In the genomic region with DNA sequence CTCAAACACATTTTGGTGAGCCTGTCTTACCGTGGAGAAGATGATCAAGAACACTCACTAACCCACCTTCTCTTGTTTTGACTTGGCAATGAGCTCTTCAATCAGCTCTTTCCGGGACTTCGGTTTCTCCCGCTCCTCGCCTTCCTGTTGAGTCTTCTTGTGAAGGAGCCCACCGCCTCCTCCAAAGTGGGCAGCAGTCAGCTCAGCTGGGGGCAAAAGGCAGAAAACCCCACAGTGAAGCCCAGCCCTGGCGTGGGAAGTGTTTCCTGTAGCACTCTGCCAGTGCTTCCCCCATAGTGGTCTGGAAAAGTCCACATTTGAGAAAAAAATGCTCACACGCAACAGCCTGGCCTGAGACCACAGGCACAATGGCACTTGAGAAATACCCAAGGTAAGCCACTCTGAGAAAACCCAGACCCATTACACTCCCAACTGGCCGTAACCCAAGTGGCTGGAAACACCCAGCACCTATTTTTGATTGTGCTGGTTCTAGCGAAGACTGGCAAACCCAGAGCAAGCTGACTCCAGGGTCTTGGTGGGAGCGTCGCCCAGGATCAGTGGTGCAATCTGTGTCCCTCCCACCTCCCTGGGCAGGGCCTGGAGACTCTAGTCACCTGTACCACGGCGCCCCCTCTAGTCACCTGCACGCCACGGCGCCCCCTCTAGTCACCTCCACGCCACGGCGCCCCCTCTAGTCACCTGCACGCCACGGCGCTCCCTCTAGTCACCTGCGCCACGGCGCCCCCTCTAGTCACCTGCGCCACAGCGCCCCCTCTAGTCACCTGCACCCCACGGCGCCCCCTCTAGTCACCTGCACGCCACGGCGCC, we compare ENCODE assay signal across 8 cellular contexts. TPM values are rescaled to one million over a fixed set of nuclear protein-coding genes. Genes with fewer than 3 reads are reported as not detected.
DNase-seq lines count a peak whose midpoint lies in the region; ATAC-seq, FAIRE-seq and TF ChIP-seq lines count a peak whose summit lies in the region.

No MANE protein-coding gene starts in this region.

- no TSS peak for BruUV-seq in Calu3 (replicated peaks; lab: Mats Ljungman, UMichigan)

- no peak for DNase-seq in Calu3
- DNase-seq in T follicular helper cell (ENCODE audit: low read depth): peak; percentile 43
- no peak for DNase-seq in epithelial cell of proximal tubule (ENCODE audit: low read depth)
- DNase-seq in frontal cortex (ENCODE audit: low spot score in 2 of 2): no peak
- DNase-seq in NCI-H1105 (lab: John Stamatoyannopoulos, UW): no peak
- no peak for DNase-seq in hippocampal formation (lab: John Stamatoyannopoulos, UW)

- peaks cover 20% of the 10 kb centered on the region for H3K36me3 Mint-ChIP-seq in Calu3 (ENCODE audit: insufficient read depth, unreplicated experiment)
- H3K36me3 Mint-ChIP-seq in stimulated activated naive CD8-positive, alpha-beta T cell treated with anti-CD3 and anti-CD28 coated beads, Interleukin-15, Interleukin-2, amounts not matched to agents 100 ng/mL and 50 ng/mL, for 24 hours (ENCODE audit: low read depth): peaks cover 85% of the 10 kb centered on the region

- H3K4me3 Mint-ChIP-seq in Calu3 (ENCODE audit: low read depth, unreplicated experiment): no peak overlapping the region
- H3K4me3 Mint-ChIP-seq in stimulated activated naive CD8-positive, alpha-beta T cell treated with anti-CD3 and anti-CD28 coated beads, Interleukin-15, Interleukin-2, amounts not matched to agents 100 ng/mL and 50 ng/mL, for 24 hours: peak overlapping the region; percentile 74

- no peak overlapping the region for H3K4me3 ChIP-seq in epithelial cell of proximal tubule (ENCODE audit: low read depth, low read length)

- intact Hi-C loops in Calu3 (cut with micrococcal nuclease; ENCODE audit: unreplicated experiment): no loop called here

- peak; percentile 36 for TF ChIP-seq CTCF in Calu3 (IDR thresholded peaks at IDR 0.05; ENCODE audit: unreplicated experiment)
- peak; percentile 14 for TF ChIP-seq CTCF in epithelial cell of proximal tubule (conservative IDR thresholded peaks at IDR 0.05; ENCODE audit: low read depth, low read length)

- CTCF ChIA-PET in Calu3 (lab: Charles Lee): interaction anchor here (0.5 kb wide), 1 partner anchor 107 kb away, joined by 6 read pairs; no protein-coding TSS in a partner anchor

- no peaks in the 10 kb centered on the region for H3K4me1 Mint-ChIP-seq in Calu3 (ENCODE audit: low read depth, unreplicated experiment)
- H3K4me1 Mint-ChIP-seq in stimulated activated naive CD8-positive, alpha-beta T cell treated with anti-CD3 and anti-CD28 coated beads, Interleukin-15, Interleukin-2, amounts not matched to agents 100 ng/mL and 50 ng/mL, for 24 hours (ENCODE audit: low read depth): peaks cover 72% of the 10 kb centered on the region

- no peak for FAIRE-seq in frontal cortex (lab: Jason Lieb, UNC)

- H3K27me3 Mint-ChIP-seq in Calu3 (ENCODE audit: unreplicated experiment): no peaks in the 10 kb centered on the region
- H3K27me3 Mint-ChIP-seq in stimulated activated naive CD8-positive, alpha-beta T cell treated with anti-CD3 and anti-CD28 coated beads, Interleukin-15, Interleukin-2, amounts not matched to agents 100 ng/mL and 50 ng/mL, for 24 hours: no peaks in the 10 kb centered on the region

- no peaks in the 10 kb centered on the region for H3K9me3 Mint-ChIP-seq in Calu3 (ENCODE audit: low read depth, unreplicated experiment)
- H3K9me3 Mint-ChIP-seq in stimulated activated naive CD8-positive, alpha-beta T cell treated with anti-CD3 and anti-CD28 coated beads, Interleukin-15, Interleukin-2, amounts not matched to agents 100 ng/mL and 50 ng/mL, for 24 hours: no peaks in the 10 kb centered on the region

- H3K27ac Mint-ChIP-seq in Calu3 (ENCODE audit: unreplicated experiment): no peak overlapping the region
- peak overlapping the region; percentile 94 for H3K27ac Mint-ChIP-seq in stimulated activated naive CD8-positive, alpha-beta T cell treated with anti-CD3 and anti-CD28 coated beads, Interleukin-15, Interleukin-2, amounts not matched to agents 100 ng/mL and 50 ng/mL, for 24 hours

- peak; percentile 59 for ATAC-seq in GM21360 (IDR thresholded peaks at IDR 0.05; ENCODE audit: unreplicated experiment)

RNA-seq across cellular contexts. Expression of a gene that starts 8.6 kb away (rescaled TPM):
- total RNA-seq in Calu3 (2022) (29.1 and 29.4 TPM in 2 replicates), epithelial cell of proximal tubule (26.0 and 35.1 TPM in 2 replicates), frontal cortex (6.1 TPM)

RNA-seq across cellular contexts. Expression of a gene that starts 8.8 kb away (rescaled TPM):
- total RNA-seq in Calu3 (2022) (0.80 and 1.1 TPM in 2 replicates), epithelial cell of proximal tubule (1.3 and 2.8 TPM in 2 replicates), frontal cortex (59.5 TPM)

Comparison
In these comparisons a context has a peak if more than half of its experiments do, and no peak if none do; other contexts are left out.
1. RNA of a gene that starts 8.8 kb away (total RNA-seq): 59.5 TPM in frontal cortex (single experiment); 1.3 to 2.8 TPM in epithelial cell of proximal tubule and 0.80 to 1.1 TPM in Calu3; every median in the first group is over 10 times any median in the second.